1 cellular context compared by ENCODE assay signal in genomic region chr11:1832181-1832988, GRCh38.
TF ChIP-seq lines count a peak whose summit lies in the region.

No MANE protein-coding gene starts in this region.

TF ChIP-seq in H1, 55 proteins besides CTCF, POLR2A, EP300 and RAD21:
- no peak for TF ChIP-seq CEBPB (IDR thresholded peaks at IDR 0.05; ENCODE audit: low read depth, low read length)
- no peak for TF ChIP-seq RFX5 (IDR thresholded peaks at IDR 0.05; ENCODE audit: borderline replicate concordance, low read depth, low read length)
- TF ChIP-seq CTBP2 (IDR thresholded peaks at IDR 0.05; ENCODE audit: borderline replicate concordance, insufficient read depth, insufficient read length, low read length) = peak; percentile 42
- TF ChIP-seq GTF2F1 (IDR thresholded peaks at IDR 0.05; ENCODE audit: borderline replicate concordance, low read depth, low read length) = no peak
- no peak for TF ChIP-seq POU5F1 (IDR thresholded peaks at IDR 0.05; ENCODE audit: low read depth, low read length)
- TF ChIP-seq EZH2 (IDR thresholded peaks at IDR 0.05; ENCODE audit: low read depth, low read length, severe bottlenecking) = peak; percentile 20
- TF ChIP-seq NANOG (IDR thresholded peaks at IDR 0.05; ENCODE audit: insufficient read depth, low read depth, low read length, poor library complexity, severe bottlenecking) = no peak
- TF ChIP-seq SIX5 (IDR thresholded peaks at IDR 0.05; ENCODE audit: low read depth, low read length) = no peak
- no peak for TF ChIP-seq CHD1 (IDR thresholded peaks at IDR 0.05; ENCODE audit: low read depth, low read length)
- TF ChIP-seq, protein P1, sequence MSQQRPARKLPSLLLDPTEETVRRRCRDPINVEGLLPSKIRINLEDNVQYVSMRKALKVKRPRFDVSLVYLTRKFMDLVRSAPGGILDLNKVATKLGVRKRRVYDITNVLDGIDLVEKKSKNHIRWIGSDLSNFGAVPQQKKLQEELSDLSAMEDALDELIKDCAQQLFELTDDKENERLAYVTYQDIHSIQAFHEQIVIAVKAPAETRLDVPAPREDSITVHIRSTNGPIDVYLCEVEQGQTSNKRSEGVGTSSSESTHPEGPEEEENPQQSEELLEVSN (IDR thresholded peaks at IDR 0.05) = peak; percentile 46; the same call in 1 of the 2 replicates
- TF ChIP-seq SP1 (IDR thresholded peaks at IDR 0.05; ENCODE audit: low read depth, low read length) = no peak
- no peak for TF ChIP-seq JUND (IDR thresholded peaks at IDR 0.05; ENCODE audit: low read length)
- peak; percentile 76 for TF ChIP-seq KDM4A (IDR thresholded peaks at IDR 0.05; ENCODE audit: low read depth, low read length, severe bottlenecking)
- TF ChIP-seq SRF (IDR thresholded peaks at IDR 0.05; ENCODE audit: low read depth, low read length) = no peak
- peak; percentile 59; the same call in 1 of the 2 replicates for TF ChIP-seq YY1 (IDR thresholded peaks at IDR 0.05; ENCODE audit: low read depth, low read length)
- no peak for TF ChIP-seq SP2 (IDR thresholded peaks at IDR 0.05; ENCODE audit: low read length)
- no peak for TF ChIP-seq PHF8 (conservative IDR thresholded peaks at IDR 0.05; ENCODE audit: low read depth, low read length)
- TF ChIP-seq ATF2 (IDR thresholded peaks at IDR 0.05; ENCODE audit: low read length) = no peak
- TF ChIP-seq ASH2L (IDR thresholded peaks at IDR 0.05; ENCODE audit: low read length) = no peak
- no peak for TF ChIP-seq CHD2 (IDR thresholded peaks at IDR 0.05; ENCODE audit: low read length)
- peak; percentile 84; the same call in 1 of the 2 replicates for TF ChIP-seq GABPA (IDR thresholded peaks at IDR 0.05; ENCODE audit: borderline replicate concordance, insufficient read depth, low read length)
- TF ChIP-seq FOSL1 (IDR thresholded peaks at IDR 0.05; ENCODE audit: insufficient read depth, low read depth, low read length) = no peak
- no peak for TF ChIP-seq BCL11A (IDR thresholded peaks at IDR 0.05; ENCODE audit: low read depth in 2 of 2, low read length in 2 of 2)
- TF ChIP-seq SIRT6 (IDR thresholded peaks at IDR 0.05; ENCODE audit: low read length) = no peak
- TF ChIP-seq NRF1 (IDR thresholded peaks at IDR 0.05; ENCODE audit: low read depth, low read length) = no peak
- no peak for TF ChIP-seq MAFK (IDR thresholded peaks at IDR 0.05; ENCODE audit: low read depth, low read length)
- no peak for TF ChIP-seq TBP (IDR thresholded peaks at IDR 0.05; ENCODE audit: low read depth, low read length)
- 0 out of 2 replicates have a peak, but pooled peaks have one; percentile 35 for TF ChIP-seq SUZ12 (IDR thresholded peaks at IDR 0.05; ENCODE audit: low read length)
- no peak for TF ChIP-seq SIN3A (conservative IDR thresholded peaks at IDR 0.05 in 1 of 2, IDR thresholded peaks at IDR 0.05 in 1 of 2; ENCODE audit: low read depth in 1 of 2, low read length in 2 of 2)
- peak; percentile 72 for TF ChIP-seq MAX (IDR thresholded peaks at IDR 0.05)
- TF ChIP-seq, protein P2, sequence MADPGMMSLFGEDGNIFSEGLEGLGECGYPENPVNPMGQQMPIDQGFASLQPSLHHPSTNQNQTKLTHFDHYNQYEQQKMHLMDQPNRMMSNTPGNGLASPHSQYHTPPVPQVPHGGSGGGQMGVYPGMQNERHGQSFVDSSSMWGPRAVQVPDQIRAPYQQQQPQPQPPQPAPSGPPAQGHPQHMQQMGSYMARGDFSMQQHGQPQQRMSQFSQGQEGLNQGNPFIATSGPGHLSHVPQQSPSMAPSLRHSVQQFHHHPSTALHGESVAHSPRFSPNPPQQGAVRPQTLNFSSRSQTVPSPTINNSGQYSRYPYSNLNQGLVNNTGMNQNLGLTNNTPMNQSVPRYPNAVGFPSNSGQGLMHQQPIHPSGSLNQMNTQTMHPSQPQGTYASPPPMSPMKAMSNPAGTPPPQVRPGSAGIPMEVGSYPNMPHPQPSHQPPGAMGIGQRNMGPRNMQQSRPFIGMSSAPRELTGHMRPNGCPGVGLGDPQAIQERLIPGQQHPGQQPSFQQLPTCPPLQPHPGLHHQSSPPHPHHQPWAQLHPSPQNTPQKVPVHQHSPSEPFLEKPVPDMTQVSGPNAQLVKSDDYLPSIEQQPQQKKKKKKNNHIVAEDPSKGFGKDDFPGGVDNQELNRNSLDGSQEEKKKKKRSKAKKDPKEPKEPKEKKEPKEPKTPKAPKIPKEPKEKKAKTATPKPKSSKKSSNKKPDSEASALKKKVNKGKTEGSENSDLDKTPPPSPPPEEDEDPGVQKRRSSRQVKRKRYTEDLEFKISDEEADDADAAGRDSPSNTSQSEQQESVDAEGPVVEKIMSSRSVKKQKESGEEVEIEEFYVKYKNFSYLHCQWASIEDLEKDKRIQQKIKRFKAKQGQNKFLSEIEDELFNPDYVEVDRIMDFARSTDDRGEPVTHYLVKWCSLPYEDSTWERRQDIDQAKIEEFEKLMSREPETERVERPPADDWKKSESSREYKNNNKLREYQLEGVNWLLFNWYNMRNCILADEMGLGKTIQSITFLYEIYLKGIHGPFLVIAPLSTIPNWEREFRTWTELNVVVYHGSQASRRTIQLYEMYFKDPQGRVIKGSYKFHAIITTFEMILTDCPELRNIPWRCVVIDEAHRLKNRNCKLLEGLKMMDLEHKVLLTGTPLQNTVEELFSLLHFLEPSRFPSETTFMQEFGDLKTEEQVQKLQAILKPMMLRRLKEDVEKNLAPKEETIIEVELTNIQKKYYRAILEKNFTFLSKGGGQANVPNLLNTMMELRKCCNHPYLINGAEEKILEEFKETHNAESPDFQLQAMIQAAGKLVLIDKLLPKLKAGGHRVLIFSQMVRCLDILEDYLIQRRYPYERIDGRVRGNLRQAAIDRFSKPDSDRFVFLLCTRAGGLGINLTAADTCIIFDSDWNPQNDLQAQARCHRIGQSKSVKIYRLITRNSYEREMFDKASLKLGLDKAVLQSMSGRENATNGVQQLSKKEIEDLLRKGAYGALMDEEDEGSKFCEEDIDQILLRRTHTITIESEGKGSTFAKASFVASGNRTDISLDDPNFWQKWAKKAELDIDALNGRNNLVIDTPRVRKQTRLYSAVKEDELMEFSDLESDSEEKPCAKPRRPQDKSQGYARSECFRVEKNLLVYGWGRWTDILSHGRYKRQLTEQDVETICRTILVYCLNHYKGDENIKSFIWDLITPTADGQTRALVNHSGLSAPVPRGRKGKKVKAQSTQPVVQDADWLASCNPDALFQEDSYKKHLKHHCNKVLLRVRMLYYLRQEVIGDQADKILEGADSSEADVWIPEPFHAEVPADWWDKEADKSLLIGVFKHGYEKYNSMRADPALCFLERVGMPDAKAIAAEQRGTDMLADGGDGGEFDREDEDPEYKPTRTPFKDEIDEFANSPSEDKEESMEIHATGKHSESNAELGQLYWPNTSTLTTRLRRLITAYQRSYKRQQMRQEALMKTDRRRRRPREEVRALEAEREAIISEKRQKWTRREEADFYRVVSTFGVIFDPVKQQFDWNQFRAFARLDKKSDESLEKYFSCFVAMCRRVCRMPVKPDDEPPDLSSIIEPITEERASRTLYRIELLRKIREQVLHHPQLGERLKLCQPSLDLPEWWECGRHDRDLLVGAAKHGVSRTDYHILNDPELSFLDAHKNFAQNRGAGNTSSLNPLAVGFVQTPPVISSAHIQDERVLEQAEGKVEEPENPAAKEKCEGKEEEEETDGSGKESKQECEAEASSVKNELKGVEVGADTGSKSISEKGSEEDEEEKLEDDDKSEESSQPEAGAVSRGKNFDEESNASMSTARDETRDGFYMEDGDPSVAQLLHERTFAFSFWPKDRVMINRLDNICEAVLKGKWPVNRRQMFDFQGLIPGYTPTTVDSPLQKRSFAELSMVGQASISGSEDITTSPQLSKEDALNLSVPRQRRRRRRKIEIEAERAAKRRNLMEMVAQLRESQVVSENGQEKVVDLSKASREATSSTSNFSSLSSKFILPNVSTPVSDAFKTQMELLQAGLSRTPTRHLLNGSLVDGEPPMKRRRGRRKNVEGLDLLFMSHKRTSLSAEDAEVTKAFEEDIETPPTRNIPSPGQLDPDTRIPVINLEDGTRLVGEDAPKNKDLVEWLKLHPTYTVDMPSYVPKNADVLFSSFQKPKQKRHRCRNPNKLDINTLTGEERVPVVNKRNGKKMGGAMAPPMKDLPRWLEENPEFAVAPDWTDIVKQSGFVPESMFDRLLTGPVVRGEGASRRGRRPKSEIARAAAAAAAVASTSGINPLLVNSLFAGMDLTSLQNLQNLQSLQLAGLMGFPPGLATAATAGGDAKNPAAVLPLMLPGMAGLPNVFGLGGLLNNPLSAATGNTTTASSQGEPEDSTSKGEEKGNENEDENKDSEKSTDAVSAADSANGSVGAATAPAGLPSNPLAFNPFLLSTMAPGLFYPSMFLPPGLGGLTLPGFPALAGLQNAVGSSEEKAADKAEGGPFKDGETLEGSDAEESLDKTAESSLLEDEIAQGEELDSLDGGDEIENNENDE (IDR thresholded peaks at IDR 0.05; ENCODE audit: insufficient replicate concordance, low read length) = no peak
- TF ChIP-seq BRCA1 (IDR thresholded peaks at IDR 0.05; ENCODE audit: low read depth, low read length) = no peak
- no peak for TF ChIP-seq CREB1 (IDR thresholded peaks at IDR 0.05)
- 0 out of 2 replicates have a peak, but pooled peaks have one; percentile 47 for TF ChIP-seq TCF12 (IDR thresholded peaks at IDR 0.05; ENCODE audit: low read depth, low read length)
